8 cellular contexts compared by ENCODE assay signal in the genomic region with DNA sequence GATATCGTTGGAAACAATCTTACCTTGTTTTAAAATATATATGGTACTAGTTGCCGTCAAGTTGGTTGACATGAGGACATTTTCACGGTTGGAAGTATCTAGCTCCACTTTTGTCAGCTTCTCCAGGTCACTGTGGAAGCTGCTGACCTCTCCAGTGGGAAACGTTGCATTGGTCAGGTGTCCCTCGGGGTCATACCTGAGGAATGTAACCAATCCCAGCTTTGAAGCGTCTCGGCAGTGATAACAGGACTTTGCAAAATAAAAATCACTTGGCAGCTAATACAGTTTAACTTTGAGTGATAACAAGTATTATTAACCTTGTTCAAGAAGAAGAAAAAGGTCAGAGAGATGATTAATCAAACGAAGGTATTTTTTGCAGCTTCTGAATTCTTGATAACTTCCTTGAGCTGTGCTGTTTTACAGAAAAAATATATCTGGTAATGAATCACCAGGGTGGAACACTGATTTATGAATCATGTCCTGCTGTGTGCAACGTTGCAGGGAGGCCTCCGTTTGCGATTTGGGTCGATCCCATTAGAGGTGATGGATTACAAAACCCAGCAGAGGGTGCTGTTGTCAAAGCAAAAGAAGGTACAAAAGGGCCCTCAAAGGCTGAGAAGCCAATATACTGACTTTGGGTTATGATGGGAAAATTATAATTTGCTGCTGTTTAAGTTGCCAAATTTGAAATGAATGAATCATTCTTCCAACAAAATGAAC.
DNase-seq lines count a peak whose midpoint lies in the region; ATAC-seq and TF ChIP-seq lines count a peak whose summit lies in the region.

No MANE protein-coding gene starts in this region.

- peaks cover 0 to 6% of the 10 kb centered on the region in 2 donors for H3K27me3 Mint-ChIP-seq in natural killer cell treated with Interleukin-12 subunit alpha and Interleukin-12 subunit beta and Interleukin-15 and Interleukin-18, amount 100 ng/mL, for 72 hours

- DNase-seq in AG09309 (ENCODE audit: low read depth): peak; percentile 14
- DNase-seq in NCI-H748 treated with DMSO at 0.1 percent for 48 hours (lab: John Stamatoyannopoulos, UW): peak; percentile 50
- peak; percentile 24 to 31 for DNase-seq in activated CD8-positive, alpha-beta memory T cell treated with anti-CD3 and anti-CD28 coated beads for 4 hours (ENCODE audit: low read depth in 2 of 2)
- peak; percentile 59 for DNase-seq in epidermal melanocyte (ENCODE audit: insufficient read length, low spot score)
- peak; percentile 81 for DNase-seq in natural killer cell treated with Interleukin-12 subunit alpha and Interleukin-12 subunit beta and Interleukin-15 and Interleukin-18, amount 100 ng/mL, for 72 hours (ENCODE audit: low spot score)
- peak; percentile 54 for DNase-seq in stimulated activated naive CD4-positive, alpha-beta T cell treated with Interleukin-2 at 50 U/mL for 16 hours (lab: John Stamatoyannopoulos, UW)

- H3K4me3 ChIP-seq in AG09309 (ENCODE audit: control insufficient read depth, low read depth, low read length): no peak overlapping the region

- no peaks in the 10 kb centered on the region for H3K9me3 Mint-ChIP-seq in natural killer cell treated with Interleukin-12 subunit alpha and Interleukin-12 subunit beta and Interleukin-15 and Interleukin-18, amount 100 ng/mL, for 72 hours

- H3K27ac Mint-ChIP-seq in natural killer cell treated with Interleukin-12 subunit alpha and Interleukin-12 subunit beta and Interleukin-15 and Interleukin-18, amount 100 ng/mL, for 72 hours: no peak overlapping the region

- peak; percentile 92 for ATAC-seq in GM18858 (IDR thresholded peaks at IDR 0.05; ENCODE audit: unreplicated experiment)
- peak; percentile 81 for ATAC-seq in HG03280 (IDR thresholded peaks at IDR 0.05; ENCODE audit: unreplicated experiment)
- peak; percentile 77 to 78 for ATAC-seq in natural killer cell treated with Interleukin-12 subunit alpha and Interleukin-12 subunit beta and Interleukin-15 and Interleukin-18, amount 100 ng/mL, for 72 hours

- H3K36me3 Mint-ChIP-seq in natural killer cell treated with Interleukin-12 subunit alpha and Interleukin-12 subunit beta and Interleukin-15 and Interleukin-18, amount 100 ng/mL, for 72 hours: no peaks in the 10 kb centered on the region

- peak; percentile 58 for TF ChIP-seq CTCF in AG09309 (IDR thresholded peaks at IDR 0.05; ENCODE audit: control insufficient read depth, insufficient read depth, low read depth, low read length, missing control alignments)

- H3K4me1 Mint-ChIP-seq in natural killer cell treated with Interleukin-12 subunit alpha and Interleukin-12 subunit beta and Interleukin-15 and Interleukin-18, amount 100 ng/mL, for 72 hours (ENCODE audit: low read depth in 2 of 2): peaks cover 0 to 4% of the 10 kb centered on the region in 2 donors

- no peak overlapping the region for H3K4me3 Mint-ChIP-seq in natural killer cell treated with Interleukin-12 subunit alpha and Interleukin-12 subunit beta and Interleukin-15 and Interleukin-18, amount 100 ng/mL, for 72 hours

Comparison
In these comparisons a context has a peak if more than half of its experiments do, and no peak if none do; other contexts are left out.
1. DNase-seq: peak in every context shown above with its lines; median percentile 81 in natural killer cell treated with Interleukin-12 subunit alpha and Interleukin-12 subunit beta and Interleukin-15 and Interleukin-18, amount 100 ng/mL, for 72 hours; 59 in epidermal melanocyte; 54 in stimulated activated naive CD4-positive, alpha-beta T cell treated with Interleukin-2 at 50 U/mL for 16 hours; 50 in NCI-H748 treated with DMSO at 0.1 percent for 48 hours; 28 in activated CD8-positive, alpha-beta memory T cell treated with anti-CD3 and anti-CD28 coated beads for 4 hours; 14 in AG09309.